ENCODE assay signal across 3 cellular contexts in the genomic region with DNA sequence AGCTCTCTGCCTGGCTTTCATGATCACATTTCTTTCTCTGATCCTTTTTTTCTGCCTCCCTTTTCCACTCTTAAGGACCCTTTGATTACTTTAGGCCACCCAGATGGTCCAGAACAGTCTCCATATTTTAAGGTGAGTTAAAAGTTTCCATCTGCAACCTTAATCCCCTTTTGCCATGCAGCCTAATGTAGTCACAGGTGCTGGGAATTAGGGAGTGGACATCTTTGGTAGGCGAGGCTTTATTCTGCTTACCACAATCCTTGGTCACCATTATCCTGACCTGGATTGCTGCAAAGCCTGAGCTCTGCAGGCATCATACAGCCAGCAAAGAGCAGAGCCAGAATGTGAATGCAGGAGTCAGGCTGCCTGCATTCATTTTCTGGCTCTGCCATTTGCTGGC.
"Had no signal": no experiment of that assay in that cellular context is flagged by ENCODE, and none has a peak within 500 bp of the region (broad histone marks: within the 10 kb centered on the region; RNA-seq: fewer than 3 reads in every experiment).

No MANE protein-coding gene starts in this region.

- H3K4me3 ChIP-seq: GM12878 had no signal

- DNase-seq: GDM1, GF-D8 had no signal
